Comparison of ENCODE assay signal across 12 cellular contexts in genomic region chr2:205405752-205406151, GRCh38.
DNase-seq lines count a peak whose midpoint lies in the region; ATAC-seq, FAIRE-seq and TF ChIP-seq lines count a peak whose summit lies in the region.
"Had no signal": no experiment of that assay in that cellular context is flagged by ENCODE, and none has a peak within 500 bp of the region (broad histone marks: within the 10 kb centered on the region; RNA-seq: fewer than 3 reads in every experiment).

No MANE protein-coding gene starts in this region.

- no peaks in the 10 kb centered on the region for H3K36me3 ChIP-seq in left ventricle myocardium inferior

- no peaks in the 10 kb centered on the region for H3K27me3 ChIP-seq in left ventricle myocardium inferior (ENCODE audit: low read depth)

- H3K4me3 ChIP-seq in left ventricle myocardium inferior (no peak overlapping the region), foreskin fibroblast (ENCODE audit: low read depth in 1 of 2, low read length in 2 of 2) (no peak overlapping the region)
- H3K4me3 ChIP-seq: psoas muscle had no signal

- no peak overlapping the region for H3K27ac ChIP-seq in left ventricle myocardium inferior (replicated peaks)
- H3K27ac ChIP-seq: psoas muscle had no signal

- DNase-seq in Right ventricle myocardium superior: no peak
- no peak for DNase-seq in left ventricle myocardium inferior
- peak; percentile 90 for DNase-seq in amniotic epithelial cell (ENCODE audit: low read depth)
- peak; percentile 66 to 84 for DNase-seq in foreskin fibroblast
- peak; percentile 33 for DNase-seq in urothelium cell line (ENCODE audit: low spot score)
- DNase-seq in central memory CD4-positive, alpha-beta T cell: no peak
- DNase-seq in NCI-H2171 (lab: John Stamatoyannopoulos, UW): no peak
- DNase-seq in GM19240 (ENCODE audit: insufficient read length, low spot score): no peak
- DNase-seq: 8988T; activated CD4-positive, alpha-beta memory T cell treated with anti-CD3 and anti-CD28 coated beads, Interleukin-2, amount 10 ng/mL, durations not matched to agents 7 days and 5 days; activated gamma-delta T cell treated with Interleukin-2 at 50 U/mL for 16 hours; psoas muscle had no signal

- H3K9me3 ChIP-seq in left ventricle myocardium inferior (replicated peaks): no peaks in the 10 kb centered on the region
- H3K9me3 ChIP-seq: psoas muscle had no signal

- TF ChIP-seq CTCF in left ventricle myocardium inferior (IDR thresholded peaks at IDR 0.05; ENCODE audit: borderline replicate concordance) (no peak), foreskin fibroblast (IDR thresholded peaks at IDR 0.05; ENCODE audit: low read depth, low read length) (no peak)

- H3K4me1 ChIP-seq in left ventricle myocardium inferior: peaks cover 25% of the 10 kb centered on the region

- FAIRE-seq in urothelium cell line (lab: Jason Lieb, UNC): no peak

- intact Hi-C loops in Right ventricle myocardium superior (cut with DNase I): no loop called here
- intact Hi-C loops in left ventricle myocardium inferior (cut with micrococcal nuclease): no loop called here

- peak; percentile 36 for ATAC-seq in Right ventricle myocardium superior (ENCODE audit: poor library complexity)

Comparison
In these comparisons a context has a peak if more than half of its experiments do, and no peak if none do; other contexts are left out.
1. DNase-seq: peak in amniotic epithelial cell (single experiment), foreskin fibroblast (2 of 2) and urothelium cell line (single experiment); none in Right ventricle myocardium superior (single experiment), left ventricle myocardium inferior (single experiment), central memory CD4-positive, alpha-beta T cell (single experiment), NCI-H2171 (single experiment) and GM19240 (single experiment).